13 cellular contexts compared by ENCODE assay signal in the genomic region with DNA sequence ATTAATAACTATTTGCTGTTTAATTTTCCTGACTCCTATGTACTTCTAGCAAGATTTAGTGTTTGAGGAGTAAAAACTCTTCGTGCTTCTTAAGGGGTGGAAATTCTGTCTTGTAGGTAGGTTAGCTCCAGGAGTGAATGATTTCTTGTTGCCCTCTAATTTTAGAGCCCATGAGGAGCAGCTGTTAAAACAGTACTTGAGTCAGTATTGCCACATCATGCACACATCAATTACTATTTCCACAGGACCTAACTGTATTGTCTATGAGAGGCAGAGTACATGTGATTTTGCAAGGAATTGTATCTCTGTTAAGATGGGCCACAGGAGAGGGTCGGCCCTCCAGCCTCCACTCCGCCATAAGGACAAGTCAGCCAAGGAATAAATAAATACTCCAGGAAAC.
"Had no signal": no experiment of that assay in that cellular context is flagged by ENCODE, and none has a peak within 500 bp of the region (broad histone marks: within the 10 kb centered on the region; RNA-seq: fewer than 3 reads in every experiment).

No MANE protein-coding gene starts in this region.

- H3K27me3 Mint-ChIP-seq: activated CD4-positive, alpha-beta T cell treated with anti-CD3 and anti-CD28 coated beads, Interleukin-2, amount 10 ng/mL, durations not matched to agents 7 days and 5 days; dendritic cell treated with granulocyte-macrophage colony-stimulating factor and Interleukin-4, amounts not matched to agents 40 ng/mL and 50 ng/mL, for 4 days; effector memory CD8-positive, alpha-beta T cell had no signal

- H3K9me3 ChIP-seq: adrenal gland, gastroesophageal sphincter, pancreas had no signal

- H3K36me3 Mint-ChIP-seq: neural progenitor cell had no signal

- H3K36me3 ChIP-seq: adrenal gland, gastroesophageal sphincter, neural progenitor cell, pancreas had no signal

- DNase-seq: activated CD4-positive, alpha-beta T cell treated with anti-CD3 and anti-CD28 coated beads, Interleukin-2, amount 10 ng/mL, durations not matched to agents 7 days and 5 days; activated CD4-positive, CD25-positive, alpha-beta regulatory T cell; activated naive CD4-positive, alpha-beta T cell treated with anti-CD3 and anti-CD28 coated beads, Interleukin-2, amount 50 U/mL, for 16 hours; activated T-cell treated with anti-CD3 and anti-CD28 coated beads for 4 hours; adrenal gland; caudate nucleus; effector memory CD8-positive, alpha-beta T cell; pancreas; retina; small intestine had no signal

- H3K4me3 Mint-ChIP-seq: activated CD4-positive, alpha-beta T cell treated with anti-CD3 and anti-CD28 coated beads, Interleukin-2, amount 10 ng/mL, durations not matched to agents 7 days and 5 days; dendritic cell treated with granulocyte-macrophage colony-stimulating factor and Interleukin-4, amounts not matched to agents 40 ng/mL and 50 ng/mL, for 4 days; effector memory CD8-positive, alpha-beta T cell; neural progenitor cell had no signal

- H3K4me1 ChIP-seq: adrenal gland, gastroesophageal sphincter, neural progenitor cell, pancreas had no signal

- H3K4me1 Mint-ChIP-seq: neural progenitor cell had no signal

- H3K4me3 ChIP-seq: adrenal gland, gastroesophageal sphincter, neural progenitor cell, pancreas had no signal

- ATAC-seq: gastroesophageal sphincter had no signal

- H3K9ac ChIP-seq: neural progenitor cell had no signal

- H3K27ac ChIP-seq: adrenal gland, gastroesophageal sphincter, neural progenitor cell, pancreas had no signal

- H3K27me3 ChIP-seq: adrenal gland, gastroesophageal sphincter, neural progenitor cell, pancreas had no signal

- H3K27ac Mint-ChIP-seq: activated CD4-positive, alpha-beta T cell treated with anti-CD3 and anti-CD28 coated beads, Interleukin-2, amount 10 ng/mL, durations not matched to agents 7 days and 5 days; dendritic cell treated with granulocyte-macrophage colony-stimulating factor and Interleukin-4, amounts not matched to agents 40 ng/mL and 50 ng/mL, for 4 days; neural progenitor cell had no signal
